Comparison of ENCODE assay signal across 7 cellular contexts in genomic region chr4:16382571-16382970, GRCh38.
"Had no signal": no experiment of that assay in that cellular context is flagged by ENCODE, and none has a peak within 500 bp of the region (broad histone marks: within the 10 kb centered on the region; RNA-seq: fewer than 3 reads in every experiment).

No MANE protein-coding gene starts in this region.

- H3K27ac ChIP-seq: HL-60, KMS-11 had no signal

- H3K4me3 ChIP-seq: K562 had no signal

- DNase-seq: IMR-90, KBM-7, KG1 had no signal

- ATAC-seq: HepG2, K562 had no signal

- H3K9ac ChIP-seq: KMS-11 had no signal
